ENCODE assay signal across 8 cellular contexts in the genomic region with DNA sequence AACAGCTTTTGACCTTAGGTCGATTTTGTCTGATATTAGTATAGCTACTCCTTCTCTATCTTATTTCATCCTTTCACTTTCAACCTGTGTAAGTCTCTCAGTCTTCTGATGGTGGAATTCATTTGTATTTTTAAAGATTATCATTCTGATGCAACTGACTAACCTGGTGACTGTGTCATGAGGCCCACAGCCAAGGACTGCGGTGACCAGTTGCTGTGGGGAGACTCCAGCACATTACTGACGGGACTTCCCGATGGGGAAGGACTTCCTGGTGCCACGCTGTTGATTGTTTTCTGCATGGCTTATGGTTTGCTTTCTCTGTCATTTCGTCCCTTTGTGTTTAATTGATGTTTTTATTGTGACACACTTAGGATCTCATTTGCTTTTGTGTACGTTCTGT. TPM values are rescaled to one million over a fixed set of nuclear protein-coding genes. Genes with fewer than 3 reads are reported as not detected.
DNase-seq lines count a peak whose midpoint lies in the region; ATAC-seq and TF ChIP-seq lines count a peak whose summit lies in the region.

No MANE protein-coding gene starts in this region.

- peak in 2 of 3 donors; percentile 19 to 26 for DNase-seq in CD4-positive, CD25-positive, alpha-beta regulatory T cell
- peak; percentile 40 for DNase-seq in central memory CD4-positive, alpha-beta T cell
- DNase-seq in C1 segment of cervical spinal cord (lab: John Stamatoyannopoulos, UW) (no peak), DMS114 treated with DMSO at 0.1 percent for 48 hours (lab: John Stamatoyannopoulos, UW; ENCODE audit: unreplicated experiment) (no peak), occipital lobe (lab: John Stamatoyannopoulos, UW) (no peak), WERI-Rb-1 (no peak)

- H3K9me3 ChIP-seq in CD4-positive, CD25-positive, alpha-beta regulatory T cell (ENCODE audit: control insufficient read depth in 2 of 2, low read length in 2 of 2): no peaks in the 10 kb centered on the region
- H3K9me3 ChIP-seq in WERI-Rb-1 (ENCODE audit: severe bottlenecking): no peaks in the 10 kb centered on the region

- H3K27ac ChIP-seq in CD4-positive, CD25-positive, alpha-beta regulatory T cell (ENCODE audit: insufficient read depth, low read length, poor library complexity, severe bottlenecking): no peak overlapping the region
- H3K27ac ChIP-seq in WERI-Rb-1: no peak overlapping the region

- H3K4me3 Mint-ChIP-seq in CD4-positive, CD25-positive, alpha-beta regulatory T cell: peak overlapping the region; percentile 7 to 82 (median 78)

- H3K4me3 ChIP-seq in CD4-positive, CD25-positive, alpha-beta regulatory T cell (ENCODE audit: low read depth, low read length): peak overlapping the region; percentile 78
- no peak overlapping the region for H3K4me3 ChIP-seq in WERI-Rb-1 (ENCODE audit: low read depth, low read length)

- peak; percentile 49 to 62 for ATAC-seq in CD4-positive, CD25-positive, alpha-beta regulatory T cell (ENCODE audit: low read depth in 2 of 2)
- ATAC-seq in GM18907 (IDR thresholded peaks at IDR 0.05; ENCODE audit: unreplicated experiment): peak; percentile 78
- peak; percentile 79 for ATAC-seq in HG03571 (IDR thresholded peaks at IDR 0.05; ENCODE audit: unreplicated experiment)

- H3K27ac Mint-ChIP-seq in CD4-positive, CD25-positive, alpha-beta regulatory T cell: peak overlapping the region in 2 of 3 donors; percentile 69 to 85

- H3K9me3 Mint-ChIP-seq in CD4-positive, CD25-positive, alpha-beta regulatory T cell: no peaks in the 10 kb centered on the region

- H3K36me3 Mint-ChIP-seq in CD4-positive, CD25-positive, alpha-beta regulatory T cell: peaks cover 10% of the 10 kb centered on the region

- H3K27me3 ChIP-seq in CD4-positive, CD25-positive, alpha-beta regulatory T cell (ENCODE audit: control insufficient read depth, insufficient read depth, low read length): no peaks in the 10 kb centered on the region
- H3K27me3 ChIP-seq in WERI-Rb-1 (ENCODE audit: insufficient read depth, low read depth, severe bottlenecking): no peaks in the 10 kb centered on the region

- no peaks in the 10 kb centered on the region for H3K27me3 Mint-ChIP-seq in CD4-positive, CD25-positive, alpha-beta regulatory T cell

- peaks cover 7% of the 10 kb centered on the region for H3K4me1 ChIP-seq in CD4-positive, CD25-positive, alpha-beta regulatory T cell (ENCODE audit: control insufficient read depth, insufficient read depth, low read length, poor library complexity, severe bottlenecking)

- no peaks in the 10 kb centered on the region for H3K36me3 ChIP-seq in CD4-positive, CD25-positive, alpha-beta regulatory T cell (ENCODE audit: control insufficient read depth, insufficient read depth, low read length)
- H3K36me3 ChIP-seq in WERI-Rb-1: no peaks in the 10 kb centered on the region

- peaks cover 7 to 12% (median 8%) of the 10 kb centered on the region in 4 donors for H3K4me1 Mint-ChIP-seq in CD4-positive, CD25-positive, alpha-beta regulatory T cell

- TF ChIP-seq CTCF in WERI-Rb-1 (IDR thresholded peaks at IDR 0.05; ENCODE audit: low read depth, low read length): no peak

RNA-seq across cellular contexts. Expression of a gene that starts 34.2 kb away (rescaled TPM):
- 4.3 TPM for total RNA-seq in CD4-positive, CD25-positive, alpha-beta regulatory T cell
- 10 to 100 TPM in 2 of 4 donors, 1 to 10 TPM in 2; 7.4 to 15.3 (median 11.1) TPM for polyA plus RNA-seq in CD4-positive, CD25-positive, alpha-beta regulatory T cell
- 4.1 TPM for total RNA-seq in occipital lobe

Comparison
In these comparisons a context has a peak if more than half of its experiments do, and no peak if none do; other contexts are left out.
1. DNase-seq: peak in CD4-positive, CD25-positive, alpha-beta regulatory T cell (2 of 3) and central memory CD4-positive, alpha-beta T cell (single experiment); none in C1 segment of cervical spinal cord (0 of 14), DMS114 treated with DMSO at 0.1 percent for 48 hours (single experiment), occipital lobe (single experiment) and WERI-Rb-1 (single experiment).
2. Peak in every context shown above with its lines, with median percentiles within 50 percentile points of each other: ATAC-seq.